Comparison of ENCODE assay signal across 1 cellular context in genomic region chr15:101120473-101120872, GRCh38.
TF ChIP-seq lines count a peak whose summit lies in the region.

No MANE protein-coding gene starts in this region.

TF ChIP-seq in HepG2, 621 proteins besides CTCF, POLR2A, EP300 and RAD21 (continued from another document):
- TF ChIP-seq TFAP4 (IDR thresholded peaks at IDR 0.05; ENCODE audit: borderline replicate concordance, low read depth) (no peak), HNF1B (CRISPR knock-in tag; IDR thresholded peaks at IDR 0.05) (no peak), ARNTL (CRISPR knock-in tag; IDR thresholded peaks at IDR 0.05) (no peak), POLR2G (IDR thresholded peaks at IDR 0.05; ENCODE audit: low read depth, low read length) (no peak), NFE2L2 (IDR thresholded peaks at IDR 0.05; ENCODE audit: low read length) (no peak), HCFC1 (IDR thresholded peaks at IDR 0.05; ENCODE audit: low read depth, low read length) (no peak), HNF4G (IDR thresholded peaks at IDR 0.05; ENCODE audit: borderline replicate concordance, low read depth, low read length) (no peak), HNF4G (CRISPR knock-in tag; IDR thresholded peaks at IDR 0.05; ENCODE audit: borderline replicate concordance, low read depth) (no peak), ZNF713 (CRISPR knock-in tag; IDR thresholded peaks at IDR 0.05) (no peak), SAP130 (CRISPR knock-in tag; IDR thresholded peaks at IDR 0.05; ENCODE audit: low read depth) (0 out of 2 replicates have a peak, but pooled peaks have one; percentile 12), ZFP1 (CRISPR knock-in tag; IDR thresholded peaks at IDR 0.05) (no peak), BORCS8-MEF2B (CRISPR knock-in tag; IDR thresholded peaks at IDR 0.05) (no peak), HIC2 (CRISPR knock-in tag; IDR thresholded peaks at IDR 0.05; ENCODE audit: low read depth) (no peak), ZNF746 (CRISPR knock-in tag; IDR thresholded peaks at IDR 0.05) (no peak), RNF219 (CRISPR knock-in tag; IDR thresholded peaks at IDR 0.05) (no peak)
